In the genomic region with DNA sequence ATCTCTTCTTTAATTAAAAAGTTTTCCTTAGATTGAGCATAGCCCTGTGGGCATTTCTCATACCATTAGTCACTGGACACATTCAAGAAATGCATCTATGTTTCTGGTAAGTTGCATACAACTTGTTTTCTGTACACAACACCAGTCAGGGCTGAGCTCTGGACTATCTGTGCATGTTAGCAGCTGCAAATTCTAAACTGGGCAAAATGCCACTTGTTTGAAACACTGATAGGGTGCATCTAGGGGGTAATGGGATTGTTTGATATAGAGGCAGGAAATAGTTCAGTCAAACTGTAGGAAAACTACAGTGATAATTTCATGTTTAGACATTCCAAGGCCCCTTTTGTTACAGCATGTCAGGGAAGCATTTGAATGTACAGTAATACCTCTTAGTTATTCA, we compare ENCODE assay signal across 31 cellular contexts.
"Had no signal": no experiment of that assay in that cellular context is flagged by ENCODE, and none has a peak within 500 bp of the region (broad histone marks: within the 10 kb centered on the region; RNA-seq: fewer than 3 reads in every experiment).

No MANE protein-coding gene starts in this region.

- DNase-seq: activated B cell treated with CpG ODN at 0.5 μM for 24 hours; activated CD4-positive, alpha-beta T cell treated with anti-CD3 and anti-CD28 coated beads, Interleukin-2, amount 50 U/mL, for 1 hour; activated CD8-positive, alpha-beta T cell treated with anti-CD3 and anti-CD28 coated beads for 36 hours; activated naive CD8-positive, alpha-beta T cell treated with anti-CD3 and anti-CD28 coated beads, Interleukin-2, amount 50 U/mL, for 24 hours; activated T-cell treated with anti-CD3 and anti-CD28 coated beads, Interleukin-2, amount 50 U/mL, for 4 hours; cerebellar nuclear complex; colonic mucosa; effector CD8-positive, alpha-beta T cell; esophagus squamous epithelium; left lung; naive B cell; nephron progenitor cell; right lobe of liver; stimulated activated CD4-positive, alpha-beta T cell treated with anti-CD3 and anti-CD28 coated beads, Interleukin-1b, Interleukin-23, amount 100 ng/mL, for 48 hours; stimulated activated CD4-positive, alpha-beta T cell treated with anti-CD3 and anti-CD28 coated beads, Interleukin-4, amount 100 ng/mL, for 4 hours; stimulated activated CD8-positive, alpha-beta memory T cell treated with anti-CD3 and anti-CD28 coated beads, Interleukin-4, amount 100 ng/mL, for 48 hours; stimulated activated naive CD8-positive, alpha-beta T cell treated with anti-CD3 and anti-CD28 coated beads, Interleukin-15, amount 100 ng/mL, for 72 hours; substantia nigra; T-helper 17 cell; T1000; uterus had no signal

- H3K4me2 ChIP-seq: smooth muscle cell had no signal

- H3K27me3 ChIP-seq: cardiac muscle cell, colonic mucosa, left lung, neutrophil, right lobe of liver, uterus had no signal

- ATAC-seq: activated CD8-positive, alpha-beta T cell treated with anti-CD3 and anti-CD28 coated beads for 36 hours; activated naive CD8-positive, alpha-beta T cell treated with anti-CD3 and anti-CD28 coated beads, Interleukin-2, amount 50 U/mL, for 24 hours; activated T-cell treated with anti-CD3 and anti-CD28 coated beads, Interleukin-2, amount 50 U/mL, for 4 hours; activated T-helper 17 cell treated with anti-CD3 and anti-CD28 coated beads, Interleukin-2, amount 50 U/mL, for 72 hours; left lung; right lobe of liver; stimulated activated memory B cell treated with anti-CD40 and anti-IgM and Interleukin-4, amounts not matched to agents 10 μg/mL and 1 μg/mL and 100 μg/mL, for 72 hours; stimulated activated naive CD8-positive, alpha-beta T cell treated with anti-CD3 and anti-CD28 coated beads, Interleukin-15, amount 100 ng/mL, for 72 hours; T-helper 17 cell had no signal

- H3K4me3 ChIP-seq: cardiac muscle cell, colonic mucosa, esophagus squamous epithelium, left lung, lung, right lobe of liver, smooth muscle cell, uterus had no signal

- H3K4me1 ChIP-seq: colonic mucosa, esophagus squamous epithelium, left lung, right lobe of liver, uterus had no signal

- FAIRE-seq: endometrium, frontal cortex, islet of Langerhans had no signal

- H3K27ac ChIP-seq: cardiac muscle cell, colonic mucosa, epithelial cell of prostate, esophagus squamous epithelium, left lung, neutrophil, right lobe of liver, uterus had no signal

- H3K36me3 ChIP-seq: cardiac muscle cell, colonic mucosa, esophagus squamous epithelium, left lung, neutrophil, right lobe of liver, uterus had no signal

- H3K9me3 ChIP-seq: colonic mucosa, esophagus squamous epithelium, left lung, neutrophil, right lobe of liver, uterus had no signal
